ENCODE assay signal across 20 cellular contexts in genomic region chr18:67373636-67374035, GRCh38.
"Had no signal": no experiment of that assay in that cellular context is flagged by ENCODE, and none has a peak within 500 bp of the region (broad histone marks: within the 10 kb centered on the region; RNA-seq: fewer than 3 reads in every experiment).

No MANE protein-coding gene starts in this region.

- DNase-seq: IMR-90, Karpas-422, KG1, MG63, NCI-H1092, NCI-H1105 treated with DMSO at 0.1 percent for 48 hours, NCI-H1417 treated with DMSO at 0.1 percent for 48 hours, NCI-H146, NCI-H1694 treated with DMSO at 0.1 percent for 48 hours, NCI-H1930, NCI-H2081, NCI-H2107, NCI-H2171 treated with DMSO at 0.1 percent for 48 hours, NCI-H345, NCI-H524, NCI-H69, NCI-H774, PC-3, SHP77 had no signal

- H3K36me3 ChIP-seq: MG63 had no signal

- H3K4me3 ChIP-seq: MG63 had no signal

- H3K27me3 ChIP-seq: MG63 had no signal

- H3K9me3 ChIP-seq: MG63 had no signal

- H3K27ac ChIP-seq: RWPE1 had no signal
